Comparison of ENCODE assay signal across 1 cellular context in genomic region chr3:59798372-59799086, GRCh38.
TF ChIP-seq lines count a peak whose summit lies in the region.

No MANE protein-coding gene starts in this region.

TF ChIP-seq in HepG2, 621 proteins besides CTCF, POLR2A, EP300 and RAD21 (continued from another document and continues in another):
- TF ChIP-seq FOXP4 (CRISPR knock-in tag; IDR thresholded peaks at IDR 0.05), result peak; percentile 71; the same call in 1 of the 2 replicates
- TF ChIP-seq MTA1 (CRISPR knock-in tag; IDR thresholded peaks at IDR 0.05; ENCODE audit: borderline replicate concordance), result no peak
- no peak for TF ChIP-seq PRPF4 (IDR thresholded peaks at IDR 0.05; ENCODE audit: low read depth, low read length, poor library complexity, severe bottlenecking)
- TF ChIP-seq ZNF761 (CRISPR knock-in tag; conservative IDR thresholded peaks at IDR 0.05), result no peak
- peak; percentile 16; the same call in 1 of the 2 replicates for TF ChIP-seq RXRA (CRISPR knock-in tag; IDR thresholded peaks at IDR 0.05)
- TF ChIP-seq ZBTB7B (CRISPR knock-in tag; IDR thresholded peaks at IDR 0.05), result peak; percentile 63; the same call in 1 of the 2 replicates
- TF ChIP-seq TFDP2 (CRISPR knock-in tag; IDR thresholded peaks at IDR 0.05), result 0 out of 2 replicates have a peak, but pooled peaks have one; percentile 26
- TF ChIP-seq DPF2 (CRISPR knock-in tag; IDR thresholded peaks at IDR 0.05; ENCODE audit: borderline replicate concordance, low read depth), result peak; percentile 85
- no peak for TF ChIP-seq ZNF251 (CRISPR knock-in tag; IDR thresholded peaks at IDR 0.05)
- TF ChIP-seq MED1 (CRISPR knock-in tag; IDR thresholded peaks at IDR 0.05), result 0 out of 2 replicates have a peak, but pooled peaks have one; percentile 31
- peak; percentile 63; the same call in 1 of the 2 replicates for TF ChIP-seq IRF2 (CRISPR knock-in tag; IDR thresholded peaks at IDR 0.05)
- TF ChIP-seq TGIF2 (CRISPR knock-in tag; IDR thresholded peaks at IDR 0.05), result 0 out of 2 replicates have a peak, but pooled peaks have one; percentile 42
- TF ChIP-seq MAFF (IDR thresholded peaks at IDR 0.05; ENCODE audit: low read depth, low read length), result 0 out of 2 replicates have a peak, but pooled peaks have one; percentile 25
- TF ChIP-seq NPAS2 (CRISPR knock-in tag; IDR thresholded peaks at IDR 0.05; ENCODE audit: borderline replicate concordance), result no peak
- peak; percentile 18; the same call in 1 of the 2 replicates for TF ChIP-seq GMEB1 (CRISPR knock-in tag; IDR thresholded peaks at IDR 0.05; ENCODE audit: borderline replicate concordance)
- TF ChIP-seq CBX2 (IDR thresholded peaks at IDR 0.05; ENCODE audit: low read depth, low read length), result no peak
- TF ChIP-seq CBX2 (CRISPR knock-in tag; IDR thresholded peaks at IDR 0.05; ENCODE audit: low read depth), result 0 out of 2 replicates have a peak, but pooled peaks have one; percentile 36
- peak; percentile 77 for TF ChIP-seq RERE (CRISPR knock-in tag; IDR thresholded peaks at IDR 0.05; ENCODE audit: low read depth)
- TF ChIP-seq TBX2 (CRISPR knock-in tag; IDR thresholded peaks at IDR 0.05; ENCODE audit: borderline replicate concordance), result peak; percentile 82
- TF ChIP-seq ZBTB44 (CRISPR knock-in tag; IDR thresholded peaks at IDR 0.05), result no peak
- 0 out of 2 replicates have a peak, but pooled peaks have one; percentile 31 for TF ChIP-seq KDM6A (CRISPR knock-in tag; IDR thresholded peaks at IDR 0.05; ENCODE audit: low read depth)
- TF ChIP-seq FUBP1 (CRISPR knock-in tag; IDR thresholded peaks at IDR 0.05; ENCODE audit: borderline replicate concordance), result no peak
- TF ChIP-seq FOXO1 (CRISPR knock-in tag; IDR thresholded peaks at IDR 0.05), result peak; percentile 78; the same call in 1 of the 2 replicates
- peak; percentile 47; the same call in 1 of the 2 replicates for TF ChIP-seq ZNF503 (CRISPR knock-in tag; IDR thresholded peaks at IDR 0.05)
- TF ChIP-seq TOPORS (CRISPR knock-in tag; IDR thresholded peaks at IDR 0.05), result no peak
- TF ChIP-seq FOXJ3 (CRISPR knock-in tag; IDR thresholded peaks at IDR 0.05; ENCODE audit: borderline replicate concordance), result peak; percentile 84; the same call in 1 of the 2 replicates
- peak; percentile 97 for TF ChIP-seq HNF4A (CRISPR knock-in tag; IDR thresholded peaks at IDR 0.05)
- peak; percentile 84 for TF ChIP-seq TEAD3 (CRISPR knock-in tag; optimal IDR thresholded peaks at IDR 0.05; ENCODE audit: borderline replicate concordance)
- peak; percentile 23; the same call in 1 of the 2 replicates for TF ChIP-seq ZNF574 (CRISPR knock-in tag; IDR thresholded peaks at IDR 0.05)
- peak; percentile 65; the same call in 1 of the 2 replicates for TF ChIP-seq CREM (IDR thresholded peaks at IDR 0.05)
- TF ChIP-seq CREM (CRISPR knock-in tag; IDR thresholded peaks at IDR 0.05), result no peak
- peak; percentile 87 for TF ChIP-seq PAXIP1 (CRISPR knock-in tag; conservative IDR thresholded peaks at IDR 0.05)
